ENCODE assay signal across 21 cellular contexts in the genomic region with DNA sequence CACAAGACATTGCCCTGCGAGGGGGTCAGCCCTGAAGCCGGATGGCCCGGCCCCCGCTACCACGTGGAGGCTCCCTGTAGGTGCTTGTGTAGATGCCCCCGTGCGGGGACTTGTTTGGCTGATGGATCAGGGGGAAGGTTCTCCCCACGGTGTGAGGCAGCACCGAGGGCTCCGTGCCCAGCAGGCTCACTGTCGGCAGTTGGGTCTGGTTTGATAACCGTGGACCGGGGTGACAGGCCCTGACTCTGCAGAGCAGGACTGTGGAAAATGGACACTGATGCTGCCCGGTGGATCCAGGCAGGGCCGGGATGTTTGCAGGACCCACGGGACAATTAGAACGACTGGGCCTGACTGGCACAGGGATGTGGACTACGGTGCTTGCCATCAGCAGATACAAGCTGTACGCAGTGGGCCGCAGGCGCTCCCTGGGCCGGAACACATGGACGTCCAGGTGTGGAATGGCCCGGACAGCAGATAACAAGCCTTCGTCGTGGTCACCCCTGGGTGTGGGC. TPM values are rescaled to one million over a fixed set of nuclear protein-coding genes. Genes with fewer than 3 reads are reported as not detected.
DNase-seq lines count a peak whose midpoint lies in the region; TF ChIP-seq lines count a peak whose summit lies in the region.
"Had no signal": no experiment of that assay in that cellular context is flagged by ENCODE, and none has a peak within 500 bp of the region (broad histone marks: within the 10 kb centered on the region; RNA-seq: fewer than 3 reads in every experiment).

No MANE protein-coding gene starts in this region.

- H3K9me3 Mint-ChIP-seq in CD4-positive, alpha-beta memory T cell: no peaks in the 10 kb centered on the region
- H3K9me3 Mint-ChIP-seq: activated T-helper 17 cell treated with anti-CD3 and anti-CD28 coated beads, Interleukin-2, amount 50 U/mL, for 72 hours; mesothelial cell of epicardium; neural crest cell had no signal

- no peaks in the 10 kb centered on the region for H3K36me3 Mint-ChIP-seq in CD4-positive, alpha-beta memory T cell
- H3K36me3 Mint-ChIP-seq: mesothelial cell of epicardium had no signal

- 42 to 72% (median 48%) methylated on average over 12 to 26 of the region's 26 CpGs for WGBS in adrenal gland, 4 donors

- H3K36me3 ChIP-seq in BLaER1 treated with 17β-estradiol and CSF1 and Interleukin-3, amounts not matched to agents 10 nM and 100 nM: no peaks in the 10 kb centered on the region
- H3K36me3 ChIP-seq in adrenal gland (replicated peaks in 1 of 2): no peaks in the 10 kb centered on the region
- H3K36me3 ChIP-seq in CD4-positive, alpha-beta memory T cell (ENCODE audit: insufficient read depth, low read length): no peaks in the 10 kb centered on the region
- H3K36me3 ChIP-seq: SJSA1 had no signal

- H3K27ac ChIP-seq in BLaER1 treated with 17β-estradiol and CSF1 and Interleukin-3, amounts not matched to agents 10 nM and 100 nM: no peak overlapping the region
- H3K27ac ChIP-seq in adrenal gland: peak overlapping the region; percentile 83 to 99 (median 92)
- no peak overlapping the region for H3K27ac ChIP-seq in CD4-positive, alpha-beta memory T cell (ENCODE audit: low read depth, low read length)
- H3K27ac ChIP-seq: SJSA1 had no signal

- H3K27me3 Mint-ChIP-seq in CD4-positive, alpha-beta memory T cell: no peaks in the 10 kb centered on the region
- H3K27me3 Mint-ChIP-seq: activated T-helper 17 cell treated with anti-CD3 and anti-CD28 coated beads, Interleukin-2, amount 50 U/mL, for 72 hours had no signal

- H3K9ac ChIP-seq in BLaER1 treated with 17β-estradiol and CSF1 and Interleukin-3, amounts not matched to agents 10 nM and 100 nM: peak overlapping the region in 1 of 11 experiments; percentile 39; a peak in 2 of 22 replicates

- H3K4me1 ChIP-seq in BLaER1 treated with 17β-estradiol and CSF1 and Interleukin-3, amounts not matched to agents 10 nM and 100 nM: peaks cover 63 to 94% (median 80%) of the 10 kb centered on the region in 10 experiments
- peaks cover 66 to 77% of the 10 kb centered on the region in 2 donors for H3K4me1 ChIP-seq in adrenal gland (replicated peaks in 1 of 2)
- peaks cover 39% of the 10 kb centered on the region for H3K4me1 ChIP-seq in CD4-positive, alpha-beta memory T cell (ENCODE audit: insufficient read depth, low read length)
- H3K4me1 ChIP-seq: SJSA1 had no signal

- H3K4me3 Mint-ChIP-seq in CD4-positive, alpha-beta memory T cell: no peak overlapping the region
- H3K4me3 Mint-ChIP-seq: activated CD8-positive, alpha-beta T cell treated with anti-CD3 and anti-CD28 coated beads, Interleukin-2, amount 10 ng/mL, durations not matched to agents 7 days and 5 days; activated T-helper 17 cell treated with anti-CD3 and anti-CD28 coated beads, Interleukin-2, amount 50 U/mL, for 72 hours; mesothelial cell of epicardium; neural crest cell had no signal

- POLR2A ChIA-PET in CD4-positive, alpha-beta memory T cell (lab: Charles Lee; ENCODE audit: partially characterized antibody): no interaction called here

- DNase-seq in adrenal gland (peak in 6 of 7 donors; percentile 69 to 76 (median 70)), islet precursor cell (peak; percentile 46), posterior vena cava (ENCODE audit: low spot score) (peak; percentile 58), GM10266 (ENCODE audit: extremely low spot score) (no peak), ACHN (no peak)
- no peak for DNase-seq in CD4-positive, alpha-beta memory T cell
- DNase-seq in stimulated activated CD4-positive, alpha-beta T cell treated with anti-CD3 and anti-CD28 coated beads, Interleukin-12 subunit alpha, Interleukin-12 subunit beta, amount 100 ng/mL, for 4 hours: no peak
- DNase-seq: activated CD8-positive, alpha-beta T cell treated with anti-CD3 and anti-CD28 coated beads, Interleukin-2, amount 10 ng/mL, durations not matched to agents 7 days and 5 days; amniotic stem cell; caudate nucleus; effector memory CD4-positive, alpha-beta T cell; NCI-H69; T-helper 2 cell had no signal

- CTCF ChIA-PET in CD4-positive, alpha-beta memory T cell (lab: Charles Lee; ENCODE audit: partially characterized antibody): interaction anchor here (1.2 kb wide), 1 partner anchor 43 kb away, joined by 4 read pairs; no protein-coding TSS in a partner anchor

- H3K9me3 ChIP-seq in BLaER1 treated with 17β-estradiol and CSF1 and Interleukin-3, amounts not matched to agents 10 nM and 100 nM (replicated peaks in 1 of 11): no peaks in the 10 kb centered on the region
- H3K9me3 ChIP-seq in adrenal gland (replicated peaks in 1 of 3): no peaks in the 10 kb centered on the region
- no peaks in the 10 kb centered on the region for H3K9me3 ChIP-seq in CD4-positive, alpha-beta memory T cell (ENCODE audit: control insufficient read depth in 1 of 2, low read length in 2 of 2)
- H3K9me3 ChIP-seq: Caco-2, SJSA1 had no signal

- in situ Hi-C loops in ACHN (cut with HindIII; ENCODE audit: low pct_ligation_motif_present, low pct_unique_long_range_greater_than_20kb, low sequenced_read_pairs): no loop called here

- intact Hi-C loops in adrenal gland (cut with DNase I): no loop called here
- intact Hi-C loops in posterior vena cava (cut with DNase I): no loop called here
- intact Hi-C loops in CD4-positive, alpha-beta memory T cell (cut with micrococcal nuclease): no loop called here

- peak overlapping the region; percentile 41 to 97 (median 72) for H3K4me2 ChIP-seq in BLaER1 treated with 17β-estradiol and CSF1 and Interleukin-3, amounts not matched to agents 10 nM and 100 nM

- H3K4me3 ChIP-seq in BLaER1 treated with 17β-estradiol and CSF1 and Interleukin-3, amounts not matched to agents 10 nM and 100 nM: no peak overlapping the region
- H3K4me3 ChIP-seq in adrenal gland: peak overlapping the region in 1 of 4 donors; percentile 49
- no peak overlapping the region for H3K4me3 ChIP-seq in CD4-positive, alpha-beta memory T cell (ENCODE audit: low read length in 2 of 2)
- H3K4me3 ChIP-seq: SJSA1 had no signal

- peaks cover 12 to 43% (median 25%) of the 10 kb centered on the region in 11 experiments; a peak in 21 of 22 replicates for H3K27me3 ChIP-seq in BLaER1 treated with 17β-estradiol and CSF1 and Interleukin-3, amounts not matched to agents 10 nM and 100 nM
- H3K27me3 ChIP-seq in adrenal gland: no peaks in the 10 kb centered on the region
- no peaks in the 10 kb centered on the region for H3K27me3 ChIP-seq in CD4-positive, alpha-beta memory T cell (ENCODE audit: insufficient read depth, low read length)

- H3K4me1 Mint-ChIP-seq in CD4-positive, alpha-beta memory T cell: peaks cover 12 to 80% (median 51%) of the 10 kb centered on the region in 4 donors
- H3K4me1 Mint-ChIP-seq: neural crest cell had no signal

- H3K27ac Mint-ChIP-seq in CD4-positive, alpha-beta memory T cell: no peak overlapping the region
- H3K27ac Mint-ChIP-seq: activated CD8-positive, alpha-beta T cell treated with anti-CD3 and anti-CD28 coated beads, Interleukin-2, amount 10 ng/mL, durations not matched to agents 7 days and 5 days; activated T-helper 17 cell treated with anti-CD3 and anti-CD28 coated beads, Interleukin-2, amount 50 U/mL, for 72 hours; mesothelial cell of epicardium had no signal

- TF ChIP-seq CTCF in adrenal gland (IDR thresholded peaks at IDR 0.05): no peak
- TF ChIP-seq CTCF in GM10266 (IDR thresholded peaks at IDR 0.05; ENCODE audit: control insufficient read depth, insufficient read depth, low read depth, missing control alignments): no peak

- peaks cover 61 to 99% (median 83%) of the 10 kb centered on the region in 11 experiments for H4K20me1 ChIP-seq in BLaER1 treated with 17β-estradiol and CSF1 and Interleukin-3, amounts not matched to agents 10 nM and 100 nM

- TF ChIP-seq POLR2A in adrenal gland (IDR thresholded peaks at IDR 0.05): no peak

RNA-seq across cellular contexts. Expression of a gene that starts 19.0 kb away (rescaled TPM):
- total RNA-seq in adrenal gland (100 to 1,000 TPM; 305 to 447 (median 355) TPM), posterior vena cava (1 to 10 TPM; 4.7 to 7.2 TPM)
- polyA plus RNA-seq in adrenal gland: 100 to 1,000 TPM; 158 to 231 (median 182) TPM
- total RNA-seq in CD4-positive, alpha-beta memory T cell: 10 to 100 TPM; 21.4 to 21.6 TPM
- 10 to 100 TPM in 1 of 2 donors, 1 to 10 TPM in 1; 5.4 to 21.7 TPM for polyA plus RNA-seq in CD4-positive, alpha-beta memory T cell
- total RNA-seq: fibroblast of lung, SJSA1 had no signal
- polyA plus RNA-seq: fibroblast of lung had no signal

RNA-seq across cellular contexts. Expression of a gene that starts 19.5 kb away (rescaled TPM):
- total RNA-seq in adrenal gland (1 to 10 TPM in 3 of 8 donors, under 1 TPM in 5; 0.32 to 2.4 (median 0.83) TPM), posterior vena cava (not detected)
- polyA plus RNA-seq in adrenal gland: 1 to 10 TPM in 2 of 3 donors, not detected in 1; 3.0 to 7.4 TPM
- under 1 TPM; 0.19 to 0.23 TPM for total RNA-seq in CD4-positive, alpha-beta memory T cell
- polyA plus RNA-seq in CD4-positive, alpha-beta memory T cell: not detected
- total RNA-seq: activated CD8-positive, alpha-beta T cell treated with anti-CD3 and anti-CD28 coated beads, Interleukin-2, amount 10 ng/mL, durations not matched to agents 7 days and 5 days; activated T-helper 17 cell treated with anti-CD3 and anti-CD28 coated beads, Interleukin-2, amount 50 U/mL, for 72 hours; Caco-2; fibroblast of lung; OCI-LY7; SJSA1 had no signal
- polyA plus RNA-seq: fibroblast of lung had no signal

Comparison
In these comparisons a context has a peak if more than half of its experiments do, and no peak if none do; other contexts are left out.
1. H3K27ac ChIP-seq: peak in adrenal gland (5 of 5); none in BLaER1 treated with 17β-estradiol and CSF1 and Interleukin-3, amounts not matched to agents 10 nM and 100 nM (0 of 11) and CD4-positive, alpha-beta memory T cell (single experiment).
2. DNase-seq: peak in adrenal gland (6 of 7), islet precursor cell (single experiment) and posterior vena cava (single experiment); none in CD4-positive, alpha-beta memory T cell (0 of 5), stimulated activated CD4-positive, alpha-beta T cell treated with anti-CD3 and anti-CD28 coated beads, Interleukin-12 subunit alpha, Interleukin-12 subunit beta, amount 100 ng/mL, for 4 hours (single experiment), GM10266 (single experiment) and ACHN (single experiment).
3. RNA of a gene that starts 19.0 kb away (total RNA-seq): 305 to 447 TPM in adrenal gland; 21.4 to 21.6 TPM in CD4-positive, alpha-beta memory T cell and 4.7 to 7.2 TPM in posterior vena cava; every median in the first group is over 10 times any median in the second.